19 cellular contexts compared by ENCODE assay signal in the genomic region with DNA sequence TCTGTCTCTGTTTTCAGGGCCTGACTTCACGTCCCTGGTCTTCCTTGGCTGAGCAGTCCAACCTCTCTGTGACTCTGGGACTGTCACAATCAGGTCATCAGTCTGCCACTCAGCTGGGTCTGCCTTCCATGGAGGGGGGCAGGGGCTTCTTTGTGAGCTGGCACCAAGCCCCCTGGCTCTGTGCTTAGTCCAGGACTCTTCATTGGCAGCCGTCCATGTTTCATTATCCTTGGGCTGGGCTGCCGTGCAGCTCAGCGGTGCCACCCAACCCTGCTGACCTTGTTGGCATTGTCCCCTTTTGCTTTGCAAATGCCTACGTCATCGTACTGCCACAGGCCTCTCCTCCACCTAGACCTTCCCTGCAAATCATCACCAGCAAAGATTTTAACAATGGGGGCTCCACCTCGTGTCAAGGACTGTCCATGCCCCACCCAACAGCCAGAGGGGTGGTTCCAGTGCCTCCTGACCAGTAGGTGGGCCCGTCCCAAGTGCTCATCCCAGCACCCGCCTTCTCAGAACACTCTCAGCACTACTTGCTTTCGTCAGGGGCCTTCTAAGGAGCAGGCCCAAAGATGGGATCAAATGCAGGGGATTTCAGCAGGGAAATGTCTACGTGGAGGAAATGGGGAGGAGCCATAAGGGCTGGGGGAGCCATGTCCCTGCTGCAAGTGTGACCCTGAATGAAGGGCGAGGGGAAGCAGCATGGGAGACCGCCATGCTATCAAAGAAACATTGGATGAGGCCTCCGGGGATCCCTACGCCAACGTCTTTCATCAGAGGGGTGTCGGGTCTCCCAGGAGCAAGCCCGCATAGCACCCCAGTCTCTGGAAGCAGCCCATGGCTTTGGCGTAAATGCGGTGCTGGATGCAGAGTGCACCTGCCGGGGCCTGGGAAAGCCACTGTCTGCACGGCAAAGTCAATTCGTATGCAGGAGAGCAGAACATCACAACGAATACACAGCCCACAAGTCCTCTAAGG. TPM values are rescaled to one million over a fixed set of nuclear protein-coding genes. Genes with fewer than 3 reads are reported as not detected.
DNase-seq lines count a peak whose midpoint lies in the region; ATAC-seq and TF ChIP-seq lines count a peak whose summit lies in the region.
"Had no signal": no experiment of that assay in that cellular context is flagged by ENCODE, and none has a peak within 500 bp of the region (broad histone marks: within the 10 kb centered on the region; RNA-seq: fewer than 3 reads in every experiment).

No MANE protein-coding gene starts in this region.

- H3K4me3 Mint-ChIP-seq in T-cell: no peak overlapping the region
- no peak overlapping the region for H3K4me3 Mint-ChIP-seq in CD8-positive, alpha-beta T cell

- POLR2A ChIA-PET in T-cell (lab: Charles Lee): no interaction called here
- POLR2A ChIA-PET in CD8-positive, alpha-beta T cell (lab: Charles Lee): interaction anchor here (0.6 kb wide), 1 partner anchor 99 kb away, joined by 3 read pairs; no protein-coding TSS in a partner anchor

- peaks cover 0 to 5% of the 10 kb centered on the region in 2 donors for H3K27me3 Mint-ChIP-seq in T-cell
- H3K27me3 Mint-ChIP-seq in CD8-positive, alpha-beta T cell (ENCODE audit: low read depth): no peaks in the 10 kb centered on the region

- intact Hi-C loops in adrenal gland (cut with DNase I) (no loop called here), right cardiac atrium (cut with DNase I) (no loop called here)
- intact Hi-C loops in CD8-positive, alpha-beta T cell (cut with DNase I, micrococcal nuclease): no loop called here

- H3K9me3 ChIP-seq in adrenal gland (replicated peaks in 1 of 3) (no peaks in the 10 kb centered on the region), right cardiac atrium (ENCODE audit: control insufficient read depth, low read length) (no peaks in the 10 kb centered on the region)
- no peaks in the 10 kb centered on the region for H3K9me3 ChIP-seq in CD8-positive, alpha-beta T cell (ENCODE audit: low read length)

- no peaks in the 10 kb centered on the region for H3K4me1 ChIP-seq in adrenal gland (replicated peaks in 1 of 2)
- H3K4me1 ChIP-seq in right cardiac atrium (ENCODE audit: control insufficient read depth, insufficient read depth, low read length): no peaks in the 10 kb centered on the region
- no peaks in the 10 kb centered on the region for H3K4me1 ChIP-seq in CD8-positive, alpha-beta T cell (ENCODE audit: insufficient read depth, low read length)

- H3K4me3 ChIP-seq in adrenal gland (no peak overlapping the region), right cardiac atrium (ENCODE audit: low read length) (no peak overlapping the region)
- H3K4me3 ChIP-seq in CD8-positive, alpha-beta T cell (ENCODE audit: low read depth, low read length): no peak overlapping the region
- H3K4me3 ChIP-seq: SK-N-MC had no signal

- H3K27me3 ChIP-seq in adrenal gland (peaks cover 6% of the 10 kb centered on the region), right cardiac atrium (ENCODE audit: control insufficient read depth, insufficient read depth) (no peaks in the 10 kb centered on the region)
- H3K27me3 ChIP-seq in CD8-positive, alpha-beta T cell (ENCODE audit: insufficient read depth, low read length): no peaks in the 10 kb centered on the region

- H3K27ac ChIP-seq in adrenal gland (no peak overlapping the region), right cardiac atrium (ENCODE audit: low read length) (no peak overlapping the region)
- no peak overlapping the region for H3K27ac ChIP-seq in CD8-positive, alpha-beta T cell (ENCODE audit: low read depth, low read length)
- H3K27ac ChIP-seq: HL-60, SK-N-MC had no signal

- H3K36me3 ChIP-seq in adrenal gland (replicated peaks in 1 of 2): no peaks in the 10 kb centered on the region
- H3K36me3 ChIP-seq in CD8-positive, alpha-beta T cell (ENCODE audit: insufficient read depth, low read length): no peaks in the 10 kb centered on the region

- no peaks in the 10 kb centered on the region for H3K36me3 Mint-ChIP-seq in T-cell
- no peaks in the 10 kb centered on the region for H3K36me3 Mint-ChIP-seq in CD8-positive, alpha-beta T cell

- H3K4me1 Mint-ChIP-seq in T-cell: no peaks in the 10 kb centered on the region
- no peaks in the 10 kb centered on the region for H3K4me1 Mint-ChIP-seq in CD8-positive, alpha-beta T cell (ENCODE audit: low read depth)

- no peak for TF ChIP-seq POLR2A in adrenal gland (IDR thresholded peaks at IDR 0.05)

- TF ChIP-seq CTCF in adrenal gland (IDR thresholded peaks at IDR 0.05): no peak
- TF ChIP-seq CTCF in CD8-positive, alpha-beta T cell (IDR thresholded peaks at IDR 0.05): no peak

- peak overlapping the region in 1 of 2 donors; percentile 11 for H3K27ac Mint-ChIP-seq in T-cell
- no peak overlapping the region for H3K27ac Mint-ChIP-seq in CD8-positive, alpha-beta T cell

- no peaks in the 10 kb centered on the region for H3K9me3 Mint-ChIP-seq in T-cell
- no peaks in the 10 kb centered on the region for H3K9me3 Mint-ChIP-seq in CD8-positive, alpha-beta T cell

- CTCF ChIA-PET in T-cell (lab: Charles Lee): no interaction called here
- CTCF ChIA-PET in CD8-positive, alpha-beta T cell (lab: Charles Lee): interaction anchor here (1.1 kb wide), 1 partner anchor 22 kb away, joined by 6 read pairs; no protein-coding TSS in a partner anchor

- DNase-seq in COR-L47 (lab: John Stamatoyannopoulos, UW): peak; percentile 79
- DNase-seq in NCI-H1105 (lab: John Stamatoyannopoulos, UW): peak; percentile 31
- peak in 4 of 7 donors; percentile 44 to 62 (median 53) for DNase-seq in adrenal gland
- DNase-seq in right cardiac atrium: peak in 2 of 3 donors; percentile 30 to 57
- no peak for DNase-seq in activated T-cell treated with anti-CD3 and anti-CD28 coated beads for 4 hours
- no peak for DNase-seq in NCI-H2107 (lab: John Stamatoyannopoulos, UW)
- DNase-seq in T-cell: no peak
- DNase-seq in CD8-positive, alpha-beta T cell: no peak
- DNase-seq: DND-41, GF-D8, GOT3, KG1, NCI-H1930, NCI-H510A treated with DMSO at 0.1 percent for 48 hours, OCI-M1 had no signal

- ATAC-seq in right cardiac atrium (peak; percentile 69 to 77), T-cell (replicated peaks in 1 of 4) (no peak)
- ATAC-seq in CD8-positive, alpha-beta T cell: no peak

- 70 to 83% (median 79%) methylated on average over 23 to 24 of the region's 24 CpGs for WGBS in adrenal gland, 4 donors
- 78% methylated on average over 24 of the region's 24 CpGs for WGBS in right cardiac atrium

RNA-seq across cellular contexts. Expression of gene KRTAP5-6, which starts 18.2 kb away (rescaled TPM):
- under 1 TPM in 1 of 8 donors, not detected in 7; 0.61 TPM for total RNA-seq in adrenal gland
- polyA plus RNA-seq in adrenal gland: not detected
- not detected for total RNA-seq in right cardiac atrium
- not detected for polyA plus RNA-seq in right cardiac atrium
- not detected for total RNA-seq in T-cell
- not detected for total RNA-seq in CD8-positive, alpha-beta T cell
- total RNA-seq: A673, M059J had no signal

RNA-seq across cellular contexts. Expression of gene IFITM10, which starts 35.2 kb away (rescaled TPM):
- total RNA-seq in adrenal gland (100 to 1,000 TPM in 1 of 8 donors, 10 to 100 TPM in 7; 15.7 to 112 (median 31.6) TPM), right cardiac atrium (1 to 10 TPM in 1 of 4 donors, under 1 TPM in 3; 0.48 to 1.0 (median 0.59) TPM), T-cell (1 to 10 TPM in 4 of 5 donors, under 1 TPM in 1; 0.72 to 4.2 (median 1.8) TPM)
- polyA plus RNA-seq in adrenal gland (100 to 1,000 TPM in 1 of 3 donors, 10 to 100 TPM in 1, 1 to 10 TPM in 1; 6.3 to 267 (median 76.5) TPM), right cardiac atrium (0.25 TPM)
- 1 to 10 TPM; 1.1 to 1.7 TPM for total RNA-seq in CD8-positive, alpha-beta T cell
- total RNA-seq: A673 had no signal

RNA-seq across cellular contexts. Expression of gene CTSD, which starts 48.5 kb away (rescaled TPM):
- total RNA-seq in adrenal gland (1,000 to 10,000 TPM; 1,712 to 4,168 (median 2,244) TPM), right cardiac atrium (100 to 1,000 TPM; 674 to 717 (median 700) TPM), T-cell (100 to 1,000 TPM in 3 of 5 donors, 10 to 100 TPM in 2; 91.9 to 187 (median 163) TPM)
- polyA plus RNA-seq in adrenal gland (1,000 to 10,000 TPM in 2 of 3 donors, 100 to 1,000 TPM in 1; 641 to 1,561 (median 1,335) TPM), right cardiac atrium (748 TPM)
- total RNA-seq in CD8-positive, alpha-beta T cell: 10 to 100 TPM; 54.3 to 57.9 TPM

Comparison
In these comparisons a context has a peak if more than half of its experiments do, and no peak if none do; other contexts are left out.
1. DNase-seq: peak in COR-L47 (single experiment), NCI-H1105 (single experiment), adrenal gland (4 of 7) and right cardiac atrium (2 of 3); none in activated T-cell treated with anti-CD3 and anti-CD28 coated beads for 4 hours (single experiment), NCI-H2107 (single experiment), T-cell (0 of 34) and CD8-positive, alpha-beta T cell (0 of 7).
2. ATAC-seq: peak in right cardiac atrium (2 of 2); none in T-cell (0 of 4) and CD8-positive, alpha-beta T cell (single experiment).